In genomic region chr14:101820283-101820798, GRCh38 we compare ENCODE assay signal across 11 cellular contexts. TPM values are rescaled to one million over a fixed set of nuclear protein-coding genes. Genes with fewer than 3 reads are reported as not detected.
DNase-seq lines count a peak whose midpoint lies in the region; ATAC-seq and TF ChIP-seq lines count a peak whose summit lies in the region.
"Had no signal": no experiment of that assay in that cellular context is flagged by ENCODE, and none has a peak within 500 bp of the region (broad histone marks: within the 10 kb centered on the region; RNA-seq: fewer than 3 reads in every experiment).

No MANE protein-coding gene starts in this region.

- H3K36me3 ChIP-seq in spleen = peaks cover 0 to 28% (median under 1%) of the 10 kb centered on the region in 6 donors

- H3K27ac Mint-ChIP-seq in activated naive CD8-positive, alpha-beta T cell = peak overlapping the region; percentile 97
- no peak overlapping the region for H3K27ac Mint-ChIP-seq in glutamatergic neuron (ENCODE audit: unreplicated experiment)

- intact Hi-C loops in spleen (cut with DNase I; ENCODE audit: low total_unique reads) = no loop called here

- H3K27me3 Mint-ChIP-seq in activated naive CD8-positive, alpha-beta T cell = no peaks in the 10 kb centered on the region
- peaks cover 5% of the 10 kb centered on the region for H3K27me3 Mint-ChIP-seq in glutamatergic neuron (ENCODE audit: unreplicated experiment)

- peaks cover 86% of the 10 kb centered on the region for H3K4me1 Mint-ChIP-seq in activated naive CD8-positive, alpha-beta T cell (ENCODE audit: low read depth)
- peaks cover 32% of the 10 kb centered on the region for H3K4me1 Mint-ChIP-seq in glutamatergic neuron (ENCODE audit: low read depth, unreplicated experiment)

- H3K27me3 ChIP-seq in spleen (replicated peaks in 1 of 7) = no peaks in the 10 kb centered on the region

- H3K9me3 ChIP-seq in spleen = no peaks in the 10 kb centered on the region
- H3K9me3 ChIP-seq: psoas muscle had no signal

- H3K9me3 Mint-ChIP-seq in activated naive CD8-positive, alpha-beta T cell (ENCODE audit: low read depth) = no peaks in the 10 kb centered on the region
- peaks cover 2% of the 10 kb centered on the region for H3K9me3 Mint-ChIP-seq in glutamatergic neuron (ENCODE audit: unreplicated experiment)

- TF ChIP-seq POLR2A in spleen (IDR thresholded peaks at IDR 0.05) = peak in 1 of 3 donors; percentile 14

- peak overlapping the region; percentile 76 to 100 (median 92) for H3K27ac ChIP-seq in spleen
- H3K27ac ChIP-seq: psoas muscle had no signal

- H3K36me3 Mint-ChIP-seq in activated naive CD8-positive, alpha-beta T cell = peaks cover 6% of the 10 kb centered on the region
- peaks cover under 1% of the 10 kb centered on the region for H3K36me3 Mint-ChIP-seq in glutamatergic neuron (ENCODE audit: unreplicated experiment)

- WGBS in spleen, 5 donors = 57 to 68% (median 61%) methylated on average over 10 of the region's 10 CpGs

- TF ChIP-seq CTCF in spleen (IDR thresholded peaks at IDR 0.05 in 8 of 11, conservative IDR thresholded peaks at IDR 0.05 in 3 of 11) (no peak), glutamatergic neuron (IDR thresholded peaks at IDR 0.05; ENCODE audit: partially characterized antibody, unreplicated experiment) (no peak)

- H3K4me3 ChIP-seq in spleen = peak overlapping the region in 2 of 8 donors; percentile 1 to 51
- H3K4me3 ChIP-seq: psoas muscle had no signal

- DNase-seq in spleen (no peak), NCI-H146 (lab: John Stamatoyannopoulos, UW) (no peak), NCI-H1417 treated with DMSO at 0.1 percent for 48 hours (lab: John Stamatoyannopoulos, UW) (no peak), glutamatergic neuron (no peak)
- DNase-seq in NK-92 treated with Interleukin-12 subunit alpha and Interleukin-12 subunit beta, amount 100 ng/mL, for 24 hours (lab: John Stamatoyannopoulos, UW) = no peak
- DNase-seq: amygdala, kidney glomerular epithelial cell, psoas muscle had no signal

- H3K4me3 Mint-ChIP-seq in activated naive CD8-positive, alpha-beta T cell = peak overlapping the region; percentile 74
- H3K4me3 Mint-ChIP-seq in glutamatergic neuron (ENCODE audit: unreplicated experiment) = no peak overlapping the region

- ATAC-seq in GM18867 (IDR thresholded peaks at IDR 0.05; ENCODE audit: unreplicated experiment) (peak; percentile 43), HG03460 (IDR thresholded peaks at IDR 0.05; ENCODE audit: unreplicated experiment) (peak; percentile 27)
- ATAC-seq: psoas muscle had no signal

- peaks cover 42 to 100% (median 91%) of the 10 kb centered on the region in 6 donors for H3K4me1 ChIP-seq in spleen

RNA-seq across cellular contexts. Expression of gene PPP2R5C, which starts 58.8 kb away (rescaled TPM):
- total RNA-seq in spleen (100 to 1,000 TPM; 193 to 322 (median 219) TPM), glutamatergic neuron (ENCODE audit: unreplicated experiment) (116 TPM)
- polyA plus RNA-seq in spleen = 10 to 100 TPM; 80.8 to 95.3 (median 84.4) TPM
